20 cellular contexts compared by ENCODE assay signal in genomic region chr19:14565298-14565679, GRCh38. TPM values are rescaled to one million over a fixed set of nuclear protein-coding genes. Genes with fewer than 3 reads are reported as not detected.
DNase-seq lines count a peak whose midpoint lies in the region; ATAC-seq and TF ChIP-seq lines count a peak whose summit lies in the region.
"Had no signal": no experiment of that assay in that cellular context is flagged by ENCODE, and none has a peak within 500 bp of the region (broad histone marks: within the 10 kb centered on the region; RNA-seq: fewer than 3 reads in every experiment).

No MANE protein-coding gene starts in this region.

- H3K4me3 ChIP-seq in fibroblast of mammary gland (ENCODE audit: control insufficient read depth, low read depth, low read length) (no peak overlapping the region), colonic mucosa (no peak overlapping the region)
- H3K4me3 ChIP-seq: A549 had no signal

- intact Hi-C loops in natural killer cell (cut with micrococcal nuclease) (no loop called here), colonic mucosa (cut with DNase I) (no loop called here)

- DNase-seq in natural killer cell: no peak
- DNase-seq in natural killer cell treated with Interleukin-12 subunit alpha and Interleukin-12 subunit beta and Interleukin-15 and Interleukin-18, amount 100 ng/mL, for 72 hours (ENCODE audit: low spot score): no peak
- DNase-seq in HuH-7.5 (ENCODE audit: low spot score): peak; percentile 4
- DNase-seq in fibroblast of mammary gland (ENCODE audit: low read depth): peak; percentile 67
- DNase-seq in stimulated activated naive B cell treated with anti-CD40 and anti-IgM and Interleukin-4, amounts not matched to agents 10 μg/mL and 1 μg/mL and 100 μg/mL, for 72 hours: no peak
- DNase-seq in NCI-H1930 (lab: John Stamatoyannopoulos, UW): no peak
- no peak for DNase-seq in activated CD4-positive, alpha-beta T cell treated with anti-CD3 and anti-CD28 coated beads, Interleukin-2, amount 50 U/mL, for 1 hour
- no peak for DNase-seq in colonic mucosa
- DNase-seq: AML-193; CD4-positive, alpha-beta T cell; GF-D8; MV-4-11; NCI-H1436; NCI-H2081; NCI-H226; NCI-H526 treated with DMSO at 0.1 percent for 48 hours; NK-92 treated with Interleukin-12 subunit alpha and Interleukin-12 subunit beta, amount 100 ng/mL, for 24 hours; T-cell had no signal

- no peak for TF ChIP-seq CTCF in natural killer cell (IDR thresholded peaks at IDR 0.05)
- no peak for TF ChIP-seq CTCF in fibroblast of mammary gland (conservative IDR thresholded peaks at IDR 0.05; ENCODE audit: control insufficient read depth, insufficient read depth, low read depth, low read length)
- TF ChIP-seq CTCF in colonic mucosa (IDR thresholded peaks at IDR 0.05): no peak

- H3K4me3 Mint-ChIP-seq in natural killer cell: peak overlapping the region; percentile 21
- H3K4me3 Mint-ChIP-seq in natural killer cell treated with Interleukin-12 subunit alpha and Interleukin-12 subunit beta and Interleukin-15 and Interleukin-18, amount 100 ng/mL, for 72 hours: no peak overlapping the region
- no peak overlapping the region for H3K4me3 Mint-ChIP-seq in stimulated activated naive B cell treated with anti-CD40 and anti-IgM and Interleukin-4, amounts not matched to agents 10 μg/mL and 1 μg/mL and 100 μg/mL, for 72 hours
- H3K4me3 Mint-ChIP-seq: CD4-positive, alpha-beta T cell; T-cell had no signal

- no peaks in the 10 kb centered on the region for H3K9me3 ChIP-seq in colonic mucosa
- H3K9me3 ChIP-seq: A549 had no signal

- peak overlapping the region; percentile 84 to 94 for H3K27ac Mint-ChIP-seq in natural killer cell
- H3K27ac Mint-ChIP-seq in natural killer cell treated with Interleukin-12 subunit alpha and Interleukin-12 subunit beta and Interleukin-15 and Interleukin-18, amount 100 ng/mL, for 72 hours: no peak overlapping the region
- peak overlapping the region; percentile 85 for H3K27ac Mint-ChIP-seq in stimulated activated naive B cell treated with anti-CD40 and anti-IgM and Interleukin-4, amounts not matched to agents 10 μg/mL and 1 μg/mL and 100 μg/mL, for 72 hours
- H3K27ac Mint-ChIP-seq: CD4-positive, alpha-beta T cell; T-cell had no signal

- H3K4me1 Mint-ChIP-seq in natural killer cell: peaks cover 39 to 83% of the 10 kb centered on the region in 2 donors
- H3K4me1 Mint-ChIP-seq in natural killer cell treated with Interleukin-12 subunit alpha and Interleukin-12 subunit beta and Interleukin-15 and Interleukin-18, amount 100 ng/mL, for 72 hours (ENCODE audit: low read depth in 2 of 2): peaks cover 29 to 49% of the 10 kb centered on the region in 2 donors
- peaks cover 35 to 63% of the 10 kb centered on the region in 2 donors for H3K4me1 Mint-ChIP-seq in stimulated activated naive B cell treated with anti-CD40 and anti-IgM and Interleukin-4, amounts not matched to agents 10 μg/mL and 1 μg/mL and 100 μg/mL, for 72 hours

- H3K36me3 Mint-ChIP-seq in natural killer cell: no peaks in the 10 kb centered on the region
- H3K36me3 Mint-ChIP-seq in natural killer cell treated with Interleukin-12 subunit alpha and Interleukin-12 subunit beta and Interleukin-15 and Interleukin-18, amount 100 ng/mL, for 72 hours: no peaks in the 10 kb centered on the region
- peaks cover 32 to 43% of the 10 kb centered on the region in 2 donors for H3K36me3 Mint-ChIP-seq in stimulated activated naive B cell treated with anti-CD40 and anti-IgM and Interleukin-4, amounts not matched to agents 10 μg/mL and 1 μg/mL and 100 μg/mL, for 72 hours

- no peaks in the 10 kb centered on the region for H3K27me3 Mint-ChIP-seq in natural killer cell (ENCODE audit: low read depth in 2 of 2)
- no peaks in the 10 kb centered on the region for H3K27me3 Mint-ChIP-seq in natural killer cell treated with Interleukin-12 subunit alpha and Interleukin-12 subunit beta and Interleukin-15 and Interleukin-18, amount 100 ng/mL, for 72 hours
- H3K27me3 Mint-ChIP-seq in stimulated activated naive B cell treated with anti-CD40 and anti-IgM and Interleukin-4, amounts not matched to agents 10 μg/mL and 1 μg/mL and 100 μg/mL, for 72 hours: no peaks in the 10 kb centered on the region
- H3K27me3 Mint-ChIP-seq: CD4-positive, alpha-beta T cell; T-cell had no signal

- H3K27ac ChIP-seq in colonic mucosa: no peak overlapping the region
- H3K27ac ChIP-seq: A549 had no signal

- H3K9me3 Mint-ChIP-seq in natural killer cell: no peaks in the 10 kb centered on the region
- H3K9me3 Mint-ChIP-seq in natural killer cell treated with Interleukin-12 subunit alpha and Interleukin-12 subunit beta and Interleukin-15 and Interleukin-18, amount 100 ng/mL, for 72 hours: no peaks in the 10 kb centered on the region
- H3K9me3 Mint-ChIP-seq in stimulated activated naive B cell treated with anti-CD40 and anti-IgM and Interleukin-4, amounts not matched to agents 10 μg/mL and 1 μg/mL and 100 μg/mL, for 72 hours: no peaks in the 10 kb centered on the region
- H3K9me3 Mint-ChIP-seq: CD4-positive, alpha-beta T cell; T-cell had no signal

- H3K4me1 ChIP-seq in colonic mucosa: peaks cover 1% of the 10 kb centered on the region
- H3K4me1 ChIP-seq: A549 had no signal

- no peak for ATAC-seq in natural killer cell
- no peak for ATAC-seq in natural killer cell treated with Interleukin-12 subunit alpha and Interleukin-12 subunit beta and Interleukin-15 and Interleukin-18, amount 100 ng/mL, for 72 hours
- no peak for ATAC-seq in stimulated activated naive B cell treated with anti-CD40 and anti-IgM and Interleukin-4, amounts not matched to agents 10 μg/mL and 1 μg/mL and 100 μg/mL, for 72 hours (replicated peaks)

- no peaks in the 10 kb centered on the region for H3K36me3 ChIP-seq in colonic mucosa

- no peaks in the 10 kb centered on the region for H3K27me3 ChIP-seq in colonic mucosa

- H3K9ac ChIP-seq in colonic mucosa (ENCODE audit: low read depth in 2 of 2, low read length in 2 of 2): no peak overlapping the region

RNA-seq across cellular contexts. Expression of gene NDUFB7, which starts 6.6 kb away (rescaled TPM):
- total RNA-seq in natural killer cell: 100 to 1,000 TPM in 2 of 3 donors, 10 to 100 TPM in 1; 97.1 to 120 (median 108) TPM
- total RNA-seq in natural killer cell treated with Interleukin-12 subunit alpha and Interleukin-12 subunit beta and Interleukin-15 and Interleukin-18, amount 100 ng/mL, for 72 hours: 100 to 1,000 TPM; 109 to 167 TPM
- total RNA-seq in colonic mucosa: 100 to 1,000 TPM; 216 to 302 TPM

RNA-seq across cellular contexts. Expression of gene CLEC17A, which starts 17.6 kb away (rescaled TPM):
- total RNA-seq in natural killer cell: 1 to 10 TPM in 1 of 3 donors, under 1 TPM in 2; 0.18 to 1.5 (median 0.45) TPM
- under 1 TPM in 1 of 2 donors, not detected in 1; 0.28 TPM for total RNA-seq in natural killer cell treated with Interleukin-12 subunit alpha and Interleukin-12 subunit beta and Interleukin-15 and Interleukin-18, amount 100 ng/mL, for 72 hours
- total RNA-seq in colonic mucosa: under 1 TPM; 0.12 to 0.32 TPM
- total RNA-seq: CD4-positive, alpha-beta T cell; LHCN-M2 had no signal

RNA-seq across cellular contexts. Expression of gene TECR, which starts 35.9 kb away (rescaled TPM):
- total RNA-seq in natural killer cell: 100 to 1,000 TPM; 123 to 158 (median 131) TPM
- 100 to 1,000 TPM in 1 of 2 donors, 10 to 100 TPM in 1; 74.0 to 110 TPM for total RNA-seq in natural killer cell treated with Interleukin-12 subunit alpha and Interleukin-12 subunit beta and Interleukin-15 and Interleukin-18, amount 100 ng/mL, for 72 hours
- total RNA-seq in colonic mucosa: 100 to 1,000 TPM; 136 to 201 TPM

RNA-seq across cellular contexts. Expression of gene DNAJB1, which starts 47.1 kb away (rescaled TPM):
- total RNA-seq in natural killer cell (100 to 1,000 TPM; 148 to 238 (median 192) TPM), colonic mucosa (100 to 1,000 TPM; 127 to 148 TPM)
- 10 to 100 TPM; 65.3 to 68.8 TPM for total RNA-seq in natural killer cell treated with Interleukin-12 subunit alpha and Interleukin-12 subunit beta and Interleukin-15 and Interleukin-18, amount 100 ng/mL, for 72 hours

Comparison
In these comparisons a context has a peak if more than half of its experiments do, and no peak if none do; other contexts are left out.
1. H3K27ac Mint-ChIP-seq: peak in natural killer cell (2 of 2) and stimulated activated naive B cell treated with anti-CD40 and anti-IgM and Interleukin-4, amounts not matched to agents 10 μg/mL and 1 μg/mL and 100 μg/mL, for 72 hours (single experiment); none in natural killer cell treated with Interleukin-12 subunit alpha and Interleukin-12 subunit beta and Interleukin-15 and Interleukin-18, amount 100 ng/mL, for 72 hours (0 of 2).
2. DNase-seq: peak in HuH-7.5 (single experiment) and fibroblast of mammary gland (single experiment); none in natural killer cell (single experiment), natural killer cell treated with Interleukin-12 subunit alpha and Interleukin-12 subunit beta and Interleukin-15 and Interleukin-18, amount 100 ng/mL, for 72 hours (single experiment), stimulated activated naive B cell treated with anti-CD40 and anti-IgM and Interleukin-4, amounts not matched to agents 10 μg/mL and 1 μg/mL and 100 μg/mL, for 72 hours (single experiment), NCI-H1930 (0 of 2), activated CD4-positive, alpha-beta T cell treated with anti-CD3 and anti-CD28 coated beads, Interleukin-2, amount 50 U/mL, for 1 hour (single experiment) and colonic mucosa (single experiment).